1 cellular context compared by ENCODE assay signal in genomic region chr1:43475611-43476401, GRCh38.
A peak's percentile ranks its signal among the peaks of the same experiment; 100 is the strongest.
TF ChIP-seq lines count a peak whose summit lies in the region.

No MANE protein-coding gene starts in this region.

TF ChIP-seq in SK-N-SH, 30 proteins besides CTCF, POLR2A, EP300 and RAD21 (continued from another document):
- peak; percentile 31; the same call in 1 of the 2 replicates for TF ChIP-seq USF1 (IDR thresholded peaks at IDR 0.05; ENCODE audit: borderline replicate concordance, low read depth)
- peak; percentile 66; the same call in 1 of the 2 replicates for TF ChIP-seq TEAD4 (IDR thresholded peaks at IDR 0.05; ENCODE audit: borderline replicate concordance, insufficient read depth)
- TF ChIP-seq RXRA (IDR thresholded peaks at IDR 0.05; ENCODE audit: borderline replicate concordance, low read depth) = 0 out of 2 replicates have a peak, but pooled peaks have one; percentile 23
- TF ChIP-seq ELF1 (IDR thresholded peaks at IDR 0.05) = peak; percentile 70
- TF ChIP-seq JUND (IDR thresholded peaks at IDR 0.05) = peak; percentile 53
- TF ChIP-seq, protein P1, sequence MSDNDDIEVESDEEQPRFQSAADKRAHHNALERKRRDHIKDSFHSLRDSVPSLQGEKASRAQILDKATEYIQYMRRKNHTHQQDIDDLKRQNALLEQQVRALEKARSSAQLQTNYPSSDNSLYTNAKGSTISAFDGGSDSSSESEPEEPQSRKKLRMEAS (IDR thresholded peaks at IDR 0.05; ENCODE audit: low read depth) = peak; percentile 67
- TF ChIP-seq, protein P2, sequence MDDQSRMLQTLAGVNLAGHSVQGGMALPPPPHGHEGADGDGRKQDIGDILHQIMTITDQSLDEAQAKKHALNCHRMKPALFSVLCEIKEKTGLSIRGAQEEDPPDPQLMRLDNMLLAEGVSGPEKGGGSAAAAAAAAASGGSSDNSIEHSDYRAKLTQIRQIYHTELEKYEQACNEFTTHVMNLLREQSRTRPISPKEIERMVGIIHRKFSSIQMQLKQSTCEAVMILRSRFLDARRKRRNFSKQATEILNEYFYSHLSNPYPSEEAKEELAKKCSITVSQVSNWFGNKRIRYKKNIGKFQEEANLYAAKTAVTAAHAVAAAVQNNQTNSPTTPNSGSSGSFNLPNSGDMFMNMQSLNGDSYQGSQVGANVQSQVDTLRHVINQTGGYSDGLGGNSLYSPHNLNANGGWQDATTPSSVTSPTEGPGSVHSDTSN (IDR thresholded peaks at IDR 0.05) = peak; percentile 23; the same call in 1 of the 2 replicates
